Comparison of ENCODE assay signal across 20 cellular contexts in the genomic region with DNA sequence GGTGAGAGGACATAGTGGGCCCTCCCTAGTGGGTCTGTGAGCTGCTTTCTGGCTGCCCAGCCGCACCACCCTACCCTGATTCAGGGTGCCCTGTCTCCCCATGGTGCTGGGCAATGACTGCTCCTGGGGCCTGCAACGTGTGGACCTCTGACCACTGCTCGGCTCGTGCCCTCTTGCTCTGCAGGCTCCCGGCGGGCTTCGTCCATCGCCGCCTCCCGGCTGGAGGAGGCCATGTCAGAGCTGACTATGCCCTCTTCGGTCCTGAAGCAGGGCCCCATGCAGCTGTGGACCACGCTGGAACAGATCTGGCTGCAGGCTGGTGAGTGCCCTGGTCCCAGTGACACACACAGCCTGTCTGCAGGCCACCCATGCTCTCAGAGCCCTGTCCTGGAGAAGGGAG.
"Had no signal": no experiment of that assay in that cellular context is flagged by ENCODE, and none has a peak within 500 bp of the region (broad histone marks: within the 10 kb centered on the region; RNA-seq: fewer than 3 reads in every experiment).

No MANE protein-coding gene starts in this region.

- H3K36me3 ChIP-seq: cardiac muscle cell had no signal

- ATAC-seq: left lobe of liver; stimulated activated naive B cell treated with anti-CD40 and anti-IgM and Interleukin-4, amounts not matched to agents 10 μg/mL and 1 μg/mL and 100 μg/mL, for 72 hours; stimulated activated naive CD8-positive, alpha-beta T cell treated with anti-CD3 and anti-CD28 coated beads, Interleukin-15, amount 100 ng/mL, for 72 hours had no signal

- H3K27me3 ChIP-seq: cardiac muscle cell, heart left ventricle, neutrophil, right atrium auricular region, spleen had no signal

- H3K27ac Mint-ChIP-seq: nephron; stimulated activated naive CD8-positive, alpha-beta T cell treated with anti-CD3 and anti-CD28 coated beads, Interleukin-15, amount 100 ng/mL, for 72 hours had no signal

- H3K27ac ChIP-seq: cardiac muscle cell, neutrophil, right atrium auricular region, spleen had no signal

- H3K9me3 Mint-ChIP-seq: naive B cell; nephron; stimulated activated naive B cell treated with anti-CD40 and anti-IgM and Interleukin-4, amounts not matched to agents 10 μg/mL and 1 μg/mL and 100 μg/mL, for 72 hours; stimulated activated naive CD8-positive, alpha-beta T cell treated with anti-CD3 and anti-CD28 coated beads, Interleukin-15, amount 100 ng/mL, for 72 hours had no signal

- H3K4me3 ChIP-seq: cardiac muscle cell, heart left ventricle, right atrium auricular region, spleen had no signal

- H3K9me3 ChIP-seq: heart left ventricle, neutrophil, right atrium auricular region, spleen had no signal

- DNase-seq: cerebellar nuclear complex; effector CD8-positive, alpha-beta T cell; foreskin melanocyte; islet precursor cell; naive B cell; posterior cingulate gyrus; spleen; stimulated activated CD4-positive, alpha-beta T cell treated with anti-CD3 and anti-CD28 coated beads, Interleukin-15, amount 100 ng/mL, for 24 hours; stimulated activated CD4-positive, alpha-beta T cell treated with anti-CD3 and anti-CD28 coated beads, Interleukin-1b, Interleukin-23, amount 100 ng/mL, for 48 hours; stimulated activated CD4-positive, alpha-beta T cell treated with anti-CD3 and anti-CD28 coated beads, Interleukin-4, amount 100 ng/mL, for 24 hours; stimulated activated naive B cell treated with anti-CD40 and anti-IgM and Interleukin-4, amounts not matched to agents 10 μg/mL and 1 μg/mL and 100 μg/mL, for 72 hours; stimulated activated naive CD8-positive, alpha-beta T cell treated with anti-CD3 and anti-CD28 coated beads, Interleukin-15, amount 100 ng/mL, for 72 hours; trophoblast cell had no signal

- FAIRE-seq: colon had no signal

- H3K4me3 Mint-ChIP-seq: naive B cell; nephron; stimulated activated naive B cell treated with anti-CD40 and anti-IgM and Interleukin-4, amounts not matched to agents 10 μg/mL and 1 μg/mL and 100 μg/mL, for 72 hours; stimulated activated naive CD8-positive, alpha-beta T cell treated with anti-CD3 and anti-CD28 coated beads, Interleukin-15, amount 100 ng/mL, for 72 hours had no signal
